Comparison of ENCODE assay signal across 8 cellular contexts in the genomic region with DNA sequence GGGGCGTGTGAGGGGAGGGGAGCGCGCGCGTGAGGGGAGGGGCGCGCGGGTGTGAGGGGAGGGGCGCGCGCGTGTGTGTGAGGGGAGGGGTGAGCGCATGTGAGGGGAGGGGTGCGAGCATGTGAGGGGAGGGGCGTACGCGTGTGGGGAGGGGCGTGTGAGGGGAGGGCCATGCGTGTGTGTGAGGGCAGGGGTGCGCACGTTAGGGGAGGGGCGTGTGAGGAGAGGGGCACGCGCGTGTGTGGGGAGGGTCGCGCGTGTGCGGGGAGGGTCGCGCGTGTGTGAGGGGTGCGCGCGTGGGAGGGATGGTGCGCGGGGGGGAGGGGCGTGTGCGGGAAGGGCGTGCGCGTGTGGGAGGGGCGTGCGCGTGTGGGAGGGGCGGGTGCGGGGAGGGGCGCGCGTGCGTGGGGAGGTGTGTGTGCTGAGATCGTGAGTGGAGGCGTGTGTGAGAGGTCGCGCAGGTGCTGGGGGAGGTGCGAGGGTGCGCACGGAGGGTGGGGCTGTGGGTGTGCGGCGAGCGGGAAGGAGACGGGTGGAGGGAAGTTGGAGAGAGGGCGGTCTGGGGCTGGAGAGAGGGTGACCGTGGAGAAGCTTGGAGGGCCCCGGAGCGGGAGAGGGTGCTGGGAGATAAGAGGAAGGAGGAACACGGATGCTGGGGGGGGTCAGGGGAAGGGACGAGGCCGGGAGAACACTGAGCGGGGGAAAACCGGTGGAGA. TPM values are rescaled to one million over a fixed set of nuclear protein-coding genes. Genes with fewer than 3 reads are reported as not detected.
A peak's percentile ranks its signal among the peaks of the same experiment; 100 is the strongest.
DNase-seq lines count a peak whose midpoint lies in the region; ATAC-seq and TF ChIP-seq lines count a peak whose summit lies in the region.

No MANE protein-coding gene starts in this region.

- no peaks in the 10 kb centered on the region for H3K79me2 ChIP-seq in SK-N-SH (ENCODE audit: insufficient read depth)

- H3K27me3 Mint-ChIP-seq in activated naive CD4-positive, alpha-beta T cell treated with anti-CD3 and anti-CD28 coated beads, Interleukin-2, amount 50 U/mL, for 24 hours, result no peaks in the 10 kb centered on the region
- peaks cover 14% of the 10 kb centered on the region for H3K27me3 Mint-ChIP-seq in glutamatergic neuron (ENCODE audit: unreplicated experiment)

- peak overlapping the region; percentile 95 for H3K27ac Mint-ChIP-seq in activated naive CD4-positive, alpha-beta T cell treated with anti-CD3 and anti-CD28 coated beads, Interleukin-2, amount 50 U/mL, for 24 hours
- peak overlapping the region; percentile 59 for H3K27ac Mint-ChIP-seq in glutamatergic neuron (ENCODE audit: unreplicated experiment)

- no peaks in the 10 kb centered on the region for H3K9me2 ChIP-seq in SK-N-SH

- 3% methylated on average over 55 of the region's 71 CpGs for WGBS in SK-N-SH (ENCODE audit: low lambda C conversion rate)
- 2% methylated on average over 66 of the region's 71 CpGs for WGBS in urinary bladder

- CTCF ChIA-PET in HEK293T (lab: Yijun Ruan, JAX) (interaction anchor here (1.0 kb wide), 1 partner anchor 20 kb away, joined by 3 read pairs; no protein-coding TSS in a partner anchor), SK-N-SH (lab: Yijun Ruan, JAX) (interaction anchor here (0.6 to 1.6 kb wide), 3 partner anchors 94 to 343 kb away, joined by 3 to 4 read pairs (median 3); no protein-coding TSS in a partner anchor)

- H3F3A ChIP-seq in SK-N-SH (replicated peaks; ENCODE audit: insufficient read depth), result no peaks in the 10 kb centered on the region

- H3K9me3 Mint-ChIP-seq in activated naive CD4-positive, alpha-beta T cell treated with anti-CD3 and anti-CD28 coated beads, Interleukin-2, amount 50 U/mL, for 24 hours, result no peaks in the 10 kb centered on the region
- H3K9me3 Mint-ChIP-seq in glutamatergic neuron (ENCODE audit: unreplicated experiment), result peaks cover 13% of the 10 kb centered on the region

- H3K36me3 Mint-ChIP-seq in activated naive CD4-positive, alpha-beta T cell treated with anti-CD3 and anti-CD28 coated beads, Interleukin-2, amount 50 U/mL, for 24 hours, result peaks cover 9% of the 10 kb centered on the region
- no peaks in the 10 kb centered on the region for H3K36me3 Mint-ChIP-seq in glutamatergic neuron (ENCODE audit: unreplicated experiment)

- no peak for TF ChIP-seq RAD21 in SK-N-SH (IDR thresholded peaks at IDR 0.05; ENCODE audit: low read length)

- H3K27ac ChIP-seq in BLaER1 treated with 17β-estradiol and CSF1 and Interleukin-3, amounts not matched to agents 10 nM and 100 nM, result peak overlapping the region in 10 of 11 experiments; percentile 36 to 89 (median 64); a peak in 19 of 22 replicates
- H3K27ac ChIP-seq in SK-N-SH (ENCODE audit: low read depth in 2 of 2, low read length in 1 of 2), result peak overlapping the region; percentile 21 to 93; a peak in 3 of 4 replicates
- H3K27ac ChIP-seq in urinary bladder (ENCODE audit: low read depth), result peak overlapping the region; percentile 82

- no peaks in the 10 kb centered on the region for H3K27me3 ChIP-seq in BLaER1 treated with 17β-estradiol and CSF1 and Interleukin-3, amounts not matched to agents 10 nM and 100 nM
- no peaks in the 10 kb centered on the region for H3K27me3 ChIP-seq in SK-N-SH (ENCODE audit: insufficient read depth)

- H3K4me1 ChIP-seq in BLaER1 treated with 17β-estradiol and CSF1 and Interleukin-3, amounts not matched to agents 10 nM and 100 nM, result peaks cover 21 to 40% (median 27%) of the 10 kb centered on the region in 10 experiments
- H3K4me1 ChIP-seq in SK-N-SH (ENCODE audit: control insufficient read depth in 1 of 2, insufficient read depth in 2 of 2, low read depth in 1 of 2, low read length in 1 of 2) (peaks cover 0 to 10% of the 10 kb centered on the region in 2 experiments; a peak in 2 of 4 replicates), urinary bladder (ENCODE audit: insufficient read depth) (no peaks in the 10 kb centered on the region)

- no peak for TF ChIP-seq CTCF in SK-N-SH (IDR thresholded peaks at IDR 0.05)
- no peak for TF ChIP-seq CTCF in glutamatergic neuron (IDR thresholded peaks at IDR 0.05; ENCODE audit: partially characterized antibody, unreplicated experiment)
- no peak for TF ChIP-seq CTCF in omental fat pad (IDR thresholded peaks at IDR 0.05)

- DNase-seq in HEK293T (ENCODE audit: extremely low spot score) (peak; percentile 84), SK-N-SH (no peak), glutamatergic neuron (peak; percentile 39), omental fat pad (ENCODE audit: low spot score) (peak; percentile 58)

- H4K20me1 ChIP-seq in BLaER1 treated with 17β-estradiol and CSF1 and Interleukin-3, amounts not matched to agents 10 nM and 100 nM, result peaks cover 0 to 60% (median 0%) of the 10 kb centered on the region in 11 experiments; a peak in 6 of 22 replicates
- H4K20me1 ChIP-seq in SK-N-SH (ENCODE audit: insufficient read depth), result no peaks in the 10 kb centered on the region

- ATAC-seq in omental fat pad (ENCODE audit: low FRiP score) (peak; percentile 68), GM18873 (IDR thresholded peaks at IDR 0.05; ENCODE audit: low FRiP score, unreplicated experiment) (no peak)

- peak overlapping the region; percentile 95 for H3K4me3 Mint-ChIP-seq in activated naive CD4-positive, alpha-beta T cell treated with anti-CD3 and anti-CD28 coated beads, Interleukin-2, amount 50 U/mL, for 24 hours
- peak overlapping the region; percentile 86 for H3K4me3 Mint-ChIP-seq in glutamatergic neuron (ENCODE audit: unreplicated experiment)

- H3K9ac ChIP-seq in BLaER1 treated with 17β-estradiol and CSF1 and Interleukin-3, amounts not matched to agents 10 nM and 100 nM, result peak overlapping the region; percentile 69 to 90 (median 80)
- peak overlapping the region; percentile 56; the same call in 1 of the 2 replicates for H3K9ac ChIP-seq in SK-N-SH

- H3K36me3 ChIP-seq in BLaER1 treated with 17β-estradiol and CSF1 and Interleukin-3, amounts not matched to agents 10 nM and 100 nM, result peaks cover 0 to 41% (median under 1%) of the 10 kb centered on the region in 11 experiments; a peak in 11 of 22 replicates
- H3K36me3 ChIP-seq in SK-N-SH (replicated peaks in 1 of 2; ENCODE audit: control insufficient read depth in 1 of 2, insufficient read depth in 2 of 2, low read length in 1 of 2) (peaks cover 0 to 27% of the 10 kb centered on the region in 2 experiments), urinary bladder (ENCODE audit: insufficient read depth) (peaks cover 2% of the 10 kb centered on the region)

- peaks cover 45% of the 10 kb centered on the region for H3K4me1 Mint-ChIP-seq in activated naive CD4-positive, alpha-beta T cell treated with anti-CD3 and anti-CD28 coated beads, Interleukin-2, amount 50 U/mL, for 24 hours
- H3K4me1 Mint-ChIP-seq in glutamatergic neuron (ENCODE audit: low read depth, unreplicated experiment), result peaks cover 12% of the 10 kb centered on the region

- peak overlapping the region; percentile 86 to 95 (median 89) for H3K4me2 ChIP-seq in BLaER1 treated with 17β-estradiol and CSF1 and Interleukin-3, amounts not matched to agents 10 nM and 100 nM
- H3K4me2 ChIP-seq in SK-N-SH, result peak overlapping the region; percentile 69

- TF ChIP-seq EP300 in SK-N-SH (IDR thresholded peaks at IDR 0.05; ENCODE audit: borderline replicate concordance in 1 of 2, low read depth in 1 of 2, low read length in 1 of 2), result no peak

- no peaks in the 10 kb centered on the region for H3K9me3 ChIP-seq in BLaER1 treated with 17β-estradiol and CSF1 and Interleukin-3, amounts not matched to agents 10 nM and 100 nM (replicated peaks in 1 of 11)
- no peaks in the 10 kb centered on the region for H3K9me3 ChIP-seq in SK-N-SH

- H3K4me3 ChIP-seq in BLaER1 treated with 17β-estradiol and CSF1 and Interleukin-3, amounts not matched to agents 10 nM and 100 nM, result peak overlapping the region; percentile 60 to 84 (median 73)
- H3K4me3 ChIP-seq in SK-N-SH (ENCODE audit: low read depth in 2 of 2, low read length in 1 of 2) (peak overlapping the region; percentile 64 to 83), urinary bladder (ENCODE audit: low read depth, low read length) (peak overlapping the region; percentile 66)

- POLR2A ChIA-PET in HEK293T (lab: Yijun Ruan, JAX), result interaction anchor here (1.0 kb wide), 1 partner anchor 17 kb away, joined by 9 read pairs; no protein-coding TSS in a partner anchor
- POLR2A ChIA-PET in SK-N-SH (lab: Yijun Ruan, JAX), result interaction anchor here (2.0 kb wide), 1 partner anchor 17 kb away, joined by 11 read pairs; no protein-coding TSS in a partner anchor

- peak overlapping the region; percentile 76; the same call in 1 of the 2 replicates for H2AFZ ChIP-seq in SK-N-SH (ENCODE audit: low read depth)

TF ChIP-seq in HEK293T, 16 proteins besides CTCF, POLR2A, EP300 and RAD21:
- no peak for TF ChIP-seq FOXK2 (IDR thresholded peaks at IDR 0.05)
- peak; percentile 87 for TF ChIP-seq TARDBP (IDR thresholded peaks at IDR 0.05)

TF ChIP-seq in SK-N-SH, 30 proteins besides CTCF, POLR2A, EP300 and RAD21 (continues in another document):
- TF ChIP-seq FOSL2 (IDR thresholded peaks at IDR 0.05; ENCODE audit: borderline replicate concordance, low read depth) (no peak), MXI1 (IDR thresholded peaks at IDR 0.05; ENCODE audit: low read depth, low read length) (0 out of 2 replicates have a peak, but pooled peaks have one; percentile 21), ELF1 (IDR thresholded peaks at IDR 0.05) (no peak), NRF1 (IDR thresholded peaks at IDR 0.05; ENCODE audit: low read depth, low read length) (peak; percentile 43; the same call in 1 of the 2 replicates), NFIC (IDR thresholded peaks at IDR 0.05; ENCODE audit: borderline replicate concordance) (no peak), SIN3A (IDR thresholded peaks at IDR 0.05; ENCODE audit: borderline replicate concordance, low read depth, low read length) (0 out of 2 replicates have a peak, but pooled peaks have one; percentile 48), FOXM1 (IDR thresholded peaks at IDR 0.05; ENCODE audit: low read depth) (no peak)
- TF ChIP-seq, protein P1, sequence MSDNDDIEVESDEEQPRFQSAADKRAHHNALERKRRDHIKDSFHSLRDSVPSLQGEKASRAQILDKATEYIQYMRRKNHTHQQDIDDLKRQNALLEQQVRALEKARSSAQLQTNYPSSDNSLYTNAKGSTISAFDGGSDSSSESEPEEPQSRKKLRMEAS (IDR thresholded peaks at IDR 0.05; ENCODE audit: low read depth), result peak; percentile 56; the same call in 1 of the 2 replicates

RNA-seq across cellular contexts. Expression of a gene that starts 19.7 kb away (rescaled TPM):
- polyA plus RNA-seq in SK-N-SH (2012; rRNA removed) (13.8 and 17.8 TPM in 2 replicates), urinary bladder (51.6 TPM)
- 16.4 and 18.0 TPM in 2 replicates for polyA plus RNA-seq in SK-N-SH (2012; cell fraction: cytosol; rRNA removed)
- 12.8 and 28.2 TPM in 2 replicates for polyA plus RNA-seq in SK-N-SH (2012; cell fraction: nucleus; rRNA removed)
- total RNA-seq in glutamatergic neuron (ENCODE audit: unreplicated experiment) (48.1 TPM), omental fat pad (10 to 100 TPM; 32.3 to 40.0 (median 36.4) TPM), urinary bladder (30.7 TPM)
